ENCODE assay signal across 9 cellular contexts in the genomic region with DNA sequence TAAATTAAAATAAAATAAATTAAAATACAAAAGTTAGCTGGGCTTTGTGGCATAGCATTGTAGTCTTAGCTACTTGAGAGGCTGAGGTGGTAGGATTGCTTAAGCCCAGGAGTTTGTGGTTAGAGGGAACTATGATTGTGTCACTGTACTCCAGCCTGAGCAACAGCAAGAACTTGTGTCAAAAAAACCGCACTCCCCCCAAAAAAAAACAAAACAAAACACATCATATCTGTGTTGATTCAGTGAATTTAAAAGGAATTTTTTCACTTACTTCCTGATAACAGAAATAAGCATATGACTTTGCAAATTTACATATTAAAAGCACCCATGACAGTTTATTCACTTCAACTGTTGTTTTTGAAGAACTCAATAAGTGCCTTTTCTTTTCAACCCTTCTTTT.
DNase-seq lines count a peak whose midpoint lies in the region; ATAC-seq lines count a peak whose summit lies in the region.
"Had no signal": no experiment of that assay in that cellular context is flagged by ENCODE, and none has a peak within 500 bp of the region (broad histone marks: within the 10 kb centered on the region; RNA-seq: fewer than 3 reads in every experiment).

No MANE protein-coding gene starts in this region.

- no peaks in the 10 kb centered on the region for H3K27me3 ChIP-seq in CD4-positive, alpha-beta memory T cell (ENCODE audit: insufficient read depth, low read length)

- POLR2A ChIA-PET in CD4-positive, alpha-beta memory T cell (lab: Charles Lee; ENCODE audit: partially characterized antibody), result interaction anchor here (0.6 to 1.4 kb wide), 2 partner anchors 10 to 12 kb away, joined by 3 to 4 read pairs; no protein-coding TSS in a partner anchor
- POLR2A ChIA-PET in activated naive CD8-positive, alpha-beta T cell treated with anti-CD3 and anti-CD28 coated beads, Interleukin-2, amount 10 ng/mL, durations not matched to agents 7 days and 5 days (lab: Charles Lee), result interaction anchor here (0.6 kb wide), 1 partner anchor 709 kb away, joined by 3 read pairs; no protein-coding TSS in a partner anchor

- intact Hi-C loops in CD4-positive, alpha-beta memory T cell (cut with micrococcal nuclease), result loop anchor here (5.0 kb wide), 1 partner anchor 370 kb away; the partner anchor contains the start of gene UGP2

- CTCF ChIA-PET in CD4-positive, alpha-beta memory T cell (lab: Charles Lee; ENCODE audit: partially characterized antibody), result interaction anchor here (0.7 to 1.6 kb wide), 3 partner anchors 8 to 116 kb away, joined by 3 to 6 read pairs (median 3); no protein-coding TSS in a partner anchor

- H3K4me1 ChIP-seq in CD4-positive, alpha-beta memory T cell (ENCODE audit: insufficient read depth, low read length), result peaks cover 53% of the 10 kb centered on the region

- no peak overlapping the region for H3K4me3 ChIP-seq in CD4-positive, alpha-beta memory T cell (ENCODE audit: low read length in 2 of 2)

- peak overlapping the region in 5 of 7 donors; percentile 36 to 88 (median 73) for H3K27ac Mint-ChIP-seq in CD4-positive, alpha-beta memory T cell
- H3K27ac Mint-ChIP-seq in activated naive CD8-positive, alpha-beta T cell treated with anti-CD3 and anti-CD28 coated beads, Interleukin-2, amount 10 ng/mL, durations not matched to agents 7 days and 5 days, result no peak overlapping the region
- H3K27ac Mint-ChIP-seq in memory B cell, result peak overlapping the region; percentile 100

- H3K4me3 Mint-ChIP-seq in CD4-positive, alpha-beta memory T cell, result peak overlapping the region in 1 of 8 donors; percentile 7
- no peak overlapping the region for H3K4me3 Mint-ChIP-seq in activated naive CD8-positive, alpha-beta T cell treated with anti-CD3 and anti-CD28 coated beads, Interleukin-2, amount 10 ng/mL, durations not matched to agents 7 days and 5 days
- no peak overlapping the region for H3K4me3 Mint-ChIP-seq in memory B cell

- H3K4me1 Mint-ChIP-seq in CD4-positive, alpha-beta memory T cell, result peaks cover 35 to 61% (median 47%) of the 10 kb centered on the region in 4 donors
- peaks cover 37% of the 10 kb centered on the region for H3K4me1 Mint-ChIP-seq in activated naive CD8-positive, alpha-beta T cell treated with anti-CD3 and anti-CD28 coated beads, Interleukin-2, amount 10 ng/mL, durations not matched to agents 7 days and 5 days
- peaks cover 40% of the 10 kb centered on the region for H3K4me1 Mint-ChIP-seq in memory B cell

- H3K27ac ChIP-seq in CD4-positive, alpha-beta memory T cell (ENCODE audit: low read depth, low read length), result no peak overlapping the region

- ATAC-seq in activated naive CD8-positive, alpha-beta T cell treated with anti-CD3 and anti-CD28 coated beads, Interleukin-2, amount 10 ng/mL, durations not matched to agents 7 days and 5 days (ENCODE audit: low read depth), result peak; percentile 32
- no peak for ATAC-seq in memory B cell (ENCODE audit: low read depth)

- H3K36me3 Mint-ChIP-seq in CD4-positive, alpha-beta memory T cell, result no peaks in the 10 kb centered on the region
- H3K36me3 Mint-ChIP-seq in activated naive CD8-positive, alpha-beta T cell treated with anti-CD3 and anti-CD28 coated beads, Interleukin-2, amount 10 ng/mL, durations not matched to agents 7 days and 5 days, result peaks cover 3% of the 10 kb centered on the region
- H3K36me3 Mint-ChIP-seq in memory B cell, result peaks cover 9% of the 10 kb centered on the region

- H3K9me3 ChIP-seq in CD4-positive, alpha-beta memory T cell (ENCODE audit: control insufficient read depth in 1 of 2, low read length in 2 of 2), result no peaks in the 10 kb centered on the region

- H3K36me3 ChIP-seq in CD4-positive, alpha-beta memory T cell (ENCODE audit: insufficient read depth, low read length), result no peaks in the 10 kb centered on the region

- DNase-seq in CD4-positive, alpha-beta memory T cell, result peak; percentile 44 to 51 (median 45)
- DNase-seq in LHCN-M2 (ENCODE audit: low read depth), result peak; percentile 91
- no peak for DNase-seq in activated naive CD8-positive, alpha-beta T cell treated with anti-CD3 and anti-CD28 coated beads, Interleukin-2, amount 10 ng/mL, durations not matched to agents 7 days and 5 days
- DNase-seq in memory B cell (ENCODE audit: low spot score in 2 of 2), result no peak
- no peak for DNase-seq in DMS153 (lab: John Stamatoyannopoulos, UW)
- DNase-seq in NCI-H1436 treated with DMSO at 0.1 percent for 48 hours (lab: John Stamatoyannopoulos, UW), result no peak
- DNase-seq in stimulated activated CD4-positive, alpha-beta T cell treated with anti-CD3 and anti-CD28 coated beads, Interleukin-2, amount 100 ng/mL, for 48 hours, result no peak
- DNase-seq in GM19238 (ENCODE audit: insufficient read length, low spot score), result no peak
- DNase-seq: amniotic stem cell had no signal

- peaks cover 0 to 2% (median 0%) of the 10 kb centered on the region in 8 donors for H3K9me3 Mint-ChIP-seq in CD4-positive, alpha-beta memory T cell
- H3K9me3 Mint-ChIP-seq in activated naive CD8-positive, alpha-beta T cell treated with anti-CD3 and anti-CD28 coated beads, Interleukin-2, amount 10 ng/mL, durations not matched to agents 7 days and 5 days, result no peaks in the 10 kb centered on the region
- H3K9me3 Mint-ChIP-seq in memory B cell, result peaks cover 1% of the 10 kb centered on the region

- no peaks in the 10 kb centered on the region for H3K27me3 Mint-ChIP-seq in CD4-positive, alpha-beta memory T cell
- no peaks in the 10 kb centered on the region for H3K27me3 Mint-ChIP-seq in activated naive CD8-positive, alpha-beta T cell treated with anti-CD3 and anti-CD28 coated beads, Interleukin-2, amount 10 ng/mL, durations not matched to agents 7 days and 5 days
- no peaks in the 10 kb centered on the region for H3K27me3 Mint-ChIP-seq in memory B cell

Comparison
In these comparisons a context has a peak if more than half of its experiments do, and no peak if none do; other contexts are left out.
1. DNase-seq: peak in CD4-positive, alpha-beta memory T cell (5 of 5) and LHCN-M2 (single experiment); none in activated naive CD8-positive, alpha-beta T cell treated with anti-CD3 and anti-CD28 coated beads, Interleukin-2, amount 10 ng/mL, durations not matched to agents 7 days and 5 days (single experiment), memory B cell (0 of 2), DMS153 (single experiment), NCI-H1436 treated with DMSO at 0.1 percent for 48 hours (single experiment), stimulated activated CD4-positive, alpha-beta T cell treated with anti-CD3 and anti-CD28 coated beads, Interleukin-2, amount 100 ng/mL, for 48 hours (0 of 2) and GM19238 (single experiment).